10 cellular contexts compared by ENCODE assay signal in the genomic region with DNA sequence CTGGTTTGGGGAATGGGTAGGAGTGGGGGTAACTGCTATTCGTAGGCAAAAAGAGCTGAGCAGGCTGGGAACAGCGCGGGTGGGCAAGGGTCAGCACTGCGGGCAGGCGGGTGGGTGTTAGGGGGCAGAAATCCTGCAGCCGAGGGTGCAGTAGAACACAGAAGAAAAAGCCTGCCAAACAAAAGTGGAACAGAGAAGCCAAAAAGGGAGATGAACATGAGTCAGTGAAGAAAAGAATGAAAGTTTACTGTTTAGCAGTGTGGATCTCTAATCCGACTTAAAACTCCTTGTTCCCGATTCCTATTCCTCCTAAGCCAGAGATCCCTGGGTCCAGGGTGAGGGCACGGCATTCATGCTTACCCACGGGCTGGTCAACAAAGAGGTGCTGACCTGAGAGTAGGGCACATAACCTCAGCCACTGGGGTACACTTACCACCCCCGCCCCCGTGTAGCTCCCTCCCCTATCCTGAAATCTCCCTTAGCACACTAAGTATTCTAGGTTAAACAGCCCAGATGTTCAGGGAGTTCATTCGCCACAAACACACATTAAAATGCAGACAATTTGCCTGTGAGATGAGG. TPM values are rescaled to one million over a fixed set of nuclear protein-coding genes. Genes with fewer than 3 reads are reported as not detected.
DNase-seq lines count a peak whose midpoint lies in the region; ATAC-seq, FAIRE-seq and TF ChIP-seq lines count a peak whose summit lies in the region.
"Had no signal": no experiment of that assay in that cellular context is flagged by ENCODE, and none has a peak within 500 bp of the region (broad histone marks: within the 10 kb centered on the region; RNA-seq: fewer than 3 reads in every experiment).

No MANE protein-coding gene starts in this region.

- no peaks in the 10 kb centered on the region for H4K20me1 ChIP-seq in HepG2 (ENCODE audit: insufficient read depth, low read length)

- H3K27ac ChIP-seq in HepG2 (ENCODE audit: extremely low read length, insufficient read depth, low read length) (no peak overlapping the region), tibial artery (no peak overlapping the region)
- H3K27ac ChIP-seq: epithelial cell of prostate had no signal

- H3K9ac ChIP-seq in HepG2 (ENCODE audit: insufficient read depth, low read depth, low read length): no peak overlapping the region

- intact Hi-C loops in HepG2 (cut with micrococcal nuclease; ENCODE audit: unreplicated experiment) (no loop called here), tibial artery (cut with DNase I; ENCODE audit: low total_unique reads) (no loop called here)

- no peak for TF ChIP-seq RAD21 in HepG2 (CRISPR knock-in tag; IDR thresholded peaks at IDR 0.05)

- H3K9me3 Mint-ChIP-seq in activated naive CD8-positive, alpha-beta T cell (ENCODE audit: low read depth): no peaks in the 10 kb centered on the region

- H3K27me3 Mint-ChIP-seq in activated naive CD8-positive, alpha-beta T cell: no peaks in the 10 kb centered on the region

- under 1% methylated on average over 12 of the region's 13 CpGs for WGBS in HepG2 (ENCODE audit: low lambda C conversion rate)

- no TSS peak for BruUV-seq in HepG2 (replicated peaks; lab: Mats Ljungman, UMichigan)

- H3K4me1 ChIP-seq in HepG2 (ENCODE audit: insufficient read depth, low read length): no peaks in the 10 kb centered on the region
- peaks cover 0 to 21% (median 18%) of the 10 kb centered on the region in 4 donors for H3K4me1 ChIP-seq in tibial artery

- no peak for ATAC-seq in HepG2

- H3K9me3 ChIP-seq in HepG2 (ENCODE audit: low read length) (no peaks in the 10 kb centered on the region), tibial artery (no peaks in the 10 kb centered on the region)

- H3K36me3 ChIP-seq in HepG2 (replicated peaks in 1 of 2; ENCODE audit: control insufficient read depth in 1 of 2, insufficient read depth in 2 of 2, low read length in 2 of 2) (no peaks in the 10 kb centered on the region), tibial artery (no peaks in the 10 kb centered on the region)

- H3K36me3 Mint-ChIP-seq in activated naive CD8-positive, alpha-beta T cell: peaks cover 50% of the 10 kb centered on the region

- POLR2A ChIA-PET in HepG2 (lab: Yijun Ruan, JAX): no interaction called here

- peak overlapping the region; percentile 99 for H3K27ac Mint-ChIP-seq in activated naive CD8-positive, alpha-beta T cell

- TF ChIP-seq EP300 in HepG2 (IDR thresholded peaks at IDR 0.05; ENCODE audit: low read depth in 2 of 2, low read length in 2 of 2) (no peak), HepG2 (CRISPR knock-in tag; IDR thresholded peaks at IDR 0.05; ENCODE audit: borderline replicate concordance) (no peak)

- no peak for TF ChIP-seq CTCF in HepG2 (CRISPR knock-in tag; IDR thresholded peaks at IDR 0.05)
- no peak for TF ChIP-seq CTCF in tibial artery (IDR thresholded peaks at IDR 0.05)

- in situ Hi-C loops in HepG2 (cut with HindIII; ENCODE audit: extremely low pct_ligation_motif_present, low pct_unique_long_range_greater_than_20kb): no loop called here
- in situ Hi-C loops in ACHN (cut with HindIII; ENCODE audit: low pct_ligation_motif_present, low pct_unique_long_range_greater_than_20kb, low sequenced_read_pairs): no loop called here

- no peak for TF ChIP-seq POLR2A in HepG2 (IDR thresholded peaks at IDR 0.05; ENCODE audit: insufficient read depth in 1 of 2, low read depth in 2 of 2, low read length in 2 of 2)

- peaks cover 68% of the 10 kb centered on the region for H3K4me1 Mint-ChIP-seq in activated naive CD8-positive, alpha-beta T cell (ENCODE audit: low read depth)

- no peak overlapping the region for H3K4me3 ChIP-seq in HepG2 (replicated peaks in 1 of 3; ENCODE audit: insufficient read depth in 1 of 3, low read depth in 2 of 3, low read length in 3 of 3)
- peak overlapping the region; percentile 27 to 45 for H3K4me3 ChIP-seq in tibial artery

- H3K79me2 ChIP-seq in HepG2 (ENCODE audit: insufficient read depth, low read length): no peaks in the 10 kb centered on the region

- H2AFZ ChIP-seq in HepG2 (ENCODE audit: low read length): no peak overlapping the region

- no peak for FAIRE-seq in HepG2 (lab: Jason Lieb, UNC)

- H3K4me2 ChIP-seq in HepG2 (ENCODE audit: low read depth, low read length): no peak overlapping the region

- CTCF ChIA-PET in HepG2 (lab: Yijun Ruan, JAX; ENCODE audit: low intra/inter-chr PET ratio, low total read pairs): no interaction called here

- DNase-seq in activated CD4-positive, alpha-beta T cell treated with anti-CD3 and anti-CD28 coated beads for 48 hours: peak; percentile 52
- DNase-seq in activated CD4-positive, alpha-beta T cell treated with anti-CD3 and anti-CD28 coated beads for 4 hours: no peak
- DNase-seq in HepG2 (ENCODE audit: low spot score) (no peak), tibial artery (no peak), NCI-H748 (lab: John Stamatoyannopoulos, UW; ENCODE audit: unreplicated experiment) (no peak), NCI-H1694 treated with DMSO at 0.1 percent for 48 hours (lab: John Stamatoyannopoulos, UW) (no peak), ACHN (no peak)

- peak overlapping the region; percentile 99 for H3K4me3 Mint-ChIP-seq in activated naive CD8-positive, alpha-beta T cell

- H3K27me3 ChIP-seq in HepG2 (ENCODE audit: control insufficient read depth in 1 of 2, insufficient read depth in 2 of 2, low read length in 2 of 2) (peaks cover 6 to 56% of the 10 kb centered on the region in 2 experiments; a peak in 3 of 5 replicates), tibial artery (peaks cover 0 to 49% of the 10 kb centered on the region in 2 donors)

RNA-seq across cellular contexts. Expression of a gene that starts 27.1 kb away (rescaled TPM):
- total RNA-seq in HepG2 (2016; rRNA removed; fragmentation: Illumina TruSeq; extraction: Trizol): not detected in 2 replicates
- total RNA-seq in HepG2 (2016; cell fraction: cytosol; rRNA removed; fragmentation: Illumina TruSeq; extraction: Trizol; ENCODE audit: low read depth): not detected in 2 replicates
- total RNA-seq in HepG2 (2016; cell fraction: insoluble cytoplasmic fraction; rRNA removed; fragmentation: Illumina TruSeq; extraction: Trizol): not detected in 2 replicates
- total RNA-seq in HepG2 (2016; cell fraction: membrane; rRNA removed; fragmentation: Illumina TruSeq; extraction: Trizol): not detected in 2 replicates
- total RNA-seq in HepG2 (2016; cell fraction: nucleus; rRNA removed; fragmentation: Illumina TruSeq; extraction: Trizol): not detected in 2 replicates
- polyA plus RNA-seq in HepG2 (2011; rRNA removed): not detected in 2 replicates
- not detected in 2 replicates for polyA plus RNA-seq in HepG2 (2011; cell fraction: cytosol; rRNA removed)
- polyA plus RNA-seq in HepG2 (2011; cell fraction: nucleus; rRNA removed): not detected in 2 replicates
- not detected in 2 replicates for polyA plus RNA-seq in HepG2 (2012)
- not detected in 2 replicates for polyA plus RNA-seq in HepG2 (2016; cell fraction: cytosol; fragmentation: Illumina TruSeq; extraction: Trizol; ENCODE audit: low read depth)
- polyA plus RNA-seq in HepG2 (2016; cell fraction: insoluble cytoplasmic fraction; fragmentation: Illumina TruSeq; extraction: Trizol; ENCODE audit: low read depth): not detected in 2 replicates
- not detected in 2 replicates for polyA plus RNA-seq in HepG2 (2016; cell fraction: membrane; fragmentation: Illumina TruSeq; extraction: Trizol; ENCODE audit: low read depth)
- polyA plus RNA-seq in HepG2 (2016; cell fraction: nucleus; fragmentation: Illumina TruSeq; extraction: Trizol; ENCODE audit: insufficient read depth, low read depth): not detected in 2 replicates
- polyA minus RNA-seq in HepG2 (2011; rRNA and poly(A)+ RNA removed; ENCODE audit: low replicate concordance): not detected in 2 replicates
- polyA minus RNA-seq in HepG2 (2011; cell fraction: cytosol; rRNA and poly(A)+ RNA removed): not detected in 2 replicates
- polyA minus RNA-seq in HepG2 (2011; cell fraction: nucleus; rRNA and poly(A)+ RNA removed): not detected in 2 replicates
- total RNA-seq: subcutaneous adipose tissue had no signal

RNA-seq across cellular contexts. Expression of a gene that starts 48.6 kb away (rescaled TPM):
- not detected in 2 replicates for total RNA-seq in HepG2 (2016; rRNA removed; fragmentation: Illumina TruSeq; extraction: Trizol)
- total RNA-seq in HepG2 (2016; cell fraction: cytosol; rRNA removed; fragmentation: Illumina TruSeq; extraction: Trizol; ENCODE audit: low read depth): not detected in 2 replicates
- total RNA-seq in HepG2 (2016; cell fraction: insoluble cytoplasmic fraction; rRNA removed; fragmentation: Illumina TruSeq; extraction: Trizol): not detected in 2 replicates
- total RNA-seq in HepG2 (2016; cell fraction: membrane; rRNA removed; fragmentation: Illumina TruSeq; extraction: Trizol): not detected in 2 replicates
- total RNA-seq in HepG2 (2016; cell fraction: nucleus; rRNA removed; fragmentation: Illumina TruSeq; extraction: Trizol): not detected in 2 replicates
- polyA plus RNA-seq in HepG2 (2011; rRNA removed): not detected in 2 replicates
- not detected in 2 replicates for polyA plus RNA-seq in HepG2 (2011; cell fraction: cytosol; rRNA removed)
- polyA plus RNA-seq in HepG2 (2011; cell fraction: nucleus; rRNA removed): not detected in 2 replicates
- polyA plus RNA-seq in HepG2 (2012): not detected in 2 replicates
- not detected in 2 replicates for polyA plus RNA-seq in HepG2 (2016; cell fraction: cytosol; fragmentation: Illumina TruSeq; extraction: Trizol; ENCODE audit: low read depth)
- polyA plus RNA-seq in HepG2 (2016; cell fraction: insoluble cytoplasmic fraction; fragmentation: Illumina TruSeq; extraction: Trizol; ENCODE audit: low read depth): not detected in 2 replicates
- not detected in 2 replicates for polyA plus RNA-seq in HepG2 (2016; cell fraction: membrane; fragmentation: Illumina TruSeq; extraction: Trizol; ENCODE audit: low read depth)
- polyA plus RNA-seq in HepG2 (2016; cell fraction: nucleus; fragmentation: Illumina TruSeq; extraction: Trizol; ENCODE audit: insufficient read depth, low read depth): not detected in 2 replicates
- not detected in 2 replicates for polyA minus RNA-seq in HepG2 (2011; rRNA and poly(A)+ RNA removed; ENCODE audit: low replicate concordance)
- polyA minus RNA-seq in HepG2 (2011; cell fraction: cytosol; rRNA and poly(A)+ RNA removed): not detected in 2 replicates
- not detected in 2 replicates for polyA minus RNA-seq in HepG2 (2011; cell fraction: nucleus; rRNA and poly(A)+ RNA removed)
- total RNA-seq: subcutaneous adipose tissue had no signal

RNA-seq across cellular contexts. Expression of a gene that starts 57.0 kb away (rescaled TPM):
- total RNA-seq in HepG2 (2016; rRNA removed; fragmentation: Illumina TruSeq; extraction: Trizol): not detected in 2 replicates
- total RNA-seq in HepG2 (2016; cell fraction: cytosol; rRNA removed; fragmentation: Illumina TruSeq; extraction: Trizol; ENCODE audit: low read depth): not detected in 2 replicates
- 0.11 TPM in 1 of 2 replicates, not detected in the other for total RNA-seq in HepG2 (2016; cell fraction: insoluble cytoplasmic fraction; rRNA removed; fragmentation: Illumina TruSeq; extraction: Trizol)
- total RNA-seq in HepG2 (2016; cell fraction: membrane; rRNA removed; fragmentation: Illumina TruSeq; extraction: Trizol): not detected in 2 replicates
- not detected in 2 replicates for total RNA-seq in HepG2 (2016; cell fraction: nucleus; rRNA removed; fragmentation: Illumina TruSeq; extraction: Trizol)
- not detected in 2 replicates for polyA plus RNA-seq in HepG2 (2011; rRNA removed)
- polyA plus RNA-seq in HepG2 (2011; cell fraction: cytosol; rRNA removed): 0.01 TPM in 1 of 2 replicates, not detected in the other
- polyA plus RNA-seq in HepG2 (2011; cell fraction: nucleus; rRNA removed): 0.14 TPM in 1 of 2 replicates, not detected in the other
- polyA plus RNA-seq in HepG2 (2012): not detected in 2 replicates
- polyA plus RNA-seq in HepG2 (2016; cell fraction: cytosol; fragmentation: Illumina TruSeq; extraction: Trizol; ENCODE audit: low read depth): not detected in 2 replicates
- polyA plus RNA-seq in HepG2 (2016; cell fraction: insoluble cytoplasmic fraction; fragmentation: Illumina TruSeq; extraction: Trizol; ENCODE audit: low read depth): not detected in 2 replicates
- polyA plus RNA-seq in HepG2 (2016; cell fraction: membrane; fragmentation: Illumina TruSeq; extraction: Trizol; ENCODE audit: low read depth): not detected in 2 replicates
- polyA plus RNA-seq in HepG2 (2016; cell fraction: nucleus; fragmentation: Illumina TruSeq; extraction: Trizol; ENCODE audit: insufficient read depth, low read depth): not detected in 2 replicates
- polyA minus RNA-seq in HepG2 (2011; rRNA and poly(A)+ RNA removed; ENCODE audit: low replicate concordance): 0.06 and 0.40 TPM in 2 replicates
- polyA minus RNA-seq in HepG2 (2011; cell fraction: cytosol; rRNA and poly(A)+ RNA removed): not detected in 2 replicates
- polyA minus RNA-seq in HepG2 (2011; cell fraction: nucleus; rRNA and poly(A)+ RNA removed): not detected in 2 replicates

Comparison
In these comparisons a context has a peak if more than half of its experiments do, and no peak if none do; other contexts are left out.
1. H3K4me3 ChIP-seq: peak in tibial artery (2 of 2); none in HepG2 (0 of 3).